1 cellular context compared by ENCODE assay signal in the genomic region with DNA sequence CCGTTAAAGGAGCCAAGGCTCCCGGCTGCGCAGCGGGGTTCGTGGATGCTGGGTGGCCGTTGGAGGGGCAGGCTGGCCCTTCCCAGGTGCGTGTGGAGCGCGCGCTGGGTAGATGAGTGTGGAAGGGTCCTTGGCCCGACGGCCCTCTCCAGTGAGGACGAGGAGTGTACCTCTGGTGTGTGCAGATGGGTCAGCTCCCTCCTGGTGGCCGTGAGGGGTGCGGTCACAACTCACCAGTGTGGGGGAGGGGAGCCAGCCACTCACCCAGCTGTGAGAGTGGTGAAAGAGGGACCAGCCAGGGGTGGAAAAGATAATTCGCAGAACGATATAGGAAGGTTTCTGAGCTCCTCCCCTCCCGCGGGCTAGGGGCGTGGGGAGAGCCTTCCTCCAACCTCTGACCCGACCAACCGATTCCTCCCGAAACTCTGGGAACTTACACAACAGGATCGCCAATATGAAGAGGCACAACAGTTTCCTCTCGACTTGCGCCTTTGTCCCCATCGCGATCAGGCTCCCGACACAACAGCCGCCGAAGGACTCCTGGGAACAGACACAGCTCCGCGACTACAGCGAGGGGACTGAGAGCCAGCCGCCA.
A peak's percentile ranks its signal among the peaks of the same experiment; 100 is the strongest.
TF ChIP-seq lines count a peak whose summit lies in the region.

TSS of gene F11R (minus strand) at position 580 of the 595 bp plus-strand sequence. CDS start at position 501, 79 bp downstream.

TF ChIP-seq in HEK293, 187 proteins besides CTCF, POLR2A, EP300 and RAD21 (continued from another document):
- TF ChIP-seq ZBTB44 (tag by site-specific recombination; IDR thresholded peaks at IDR 0.05) (no peak), SETDB1 (IDR thresholded peaks at IDR 0.05; ENCODE audit: insufficient read length, low read length) (no peak), ZNF658 (tag by site-specific recombination; IDR thresholded peaks at IDR 0.05) (no peak), ZNF530 (tag by site-specific recombination; IDR thresholded peaks at IDR 0.05; ENCODE audit: low read depth) (no peak), ZNF624 (tag by site-specific recombination; IDR thresholded peaks at IDR 0.05) (no peak), ZNF292 (tag by site-specific recombination; IDR thresholded peaks at IDR 0.05; ENCODE audit: borderline replicate concordance, low read depth) (no peak), ZNF629 (tag by site-specific recombination; IDR thresholded peaks at IDR 0.05) (no peak), ZNF248 (tag by site-specific recombination; IDR thresholded peaks at IDR 0.05) (no peak), ZNF660 (tag by site-specific recombination; IDR thresholded peaks at IDR 0.05) (no peak), ZSCAN18 (tag by site-specific recombination; IDR thresholded peaks at IDR 0.05) (no peak), ZBTB48 (tag by site-specific recombination; IDR thresholded peaks at IDR 0.05) (peak; percentile 73; the same call in 1 of the 2 replicates), MEIS1 (CRISPR knock-in tag; IDR thresholded peaks at IDR 0.05; ENCODE audit: borderline replicate concordance) (no peak), ZNF514 (tag by site-specific recombination; IDR thresholded peaks at IDR 0.05) (no peak), KLF10 (tag by site-specific recombination; IDR thresholded peaks at IDR 0.05) (no peak), KLF8 (tag by site-specific recombination; IDR thresholded peaks at IDR 0.05) (peak; percentile 91; the same call in 1 of the 2 replicates), ZNF112 (tag by site-specific recombination; IDR thresholded peaks at IDR 0.05) (no peak), ZBTB8A (tag by site-specific recombination; IDR thresholded peaks at IDR 0.05) (0 out of 2 replicates have a peak, but pooled peaks have one; percentile 25), KLF1 (tag by site-specific recombination; IDR thresholded peaks at IDR 0.05) (peak; percentile 83), ZNF747 (tag by site-specific recombination; IDR thresholded peaks at IDR 0.05) (no peak), ZEB2 (tag by site-specific recombination; IDR thresholded peaks at IDR 0.05) (no peak; the same call in 1 of the 2 replicates), ZNF701 (tag by site-specific recombination; IDR thresholded peaks at IDR 0.05) (no peak), ZNF529 (tag by site-specific recombination; IDR thresholded peaks at IDR 0.05; ENCODE audit: insufficient replicate concordance) (no peak), ZNF623 (tag by site-specific recombination; IDR thresholded peaks at IDR 0.05) (no peak), ZNF777 (tag by site-specific recombination; IDR thresholded peaks at IDR 0.05; ENCODE audit: borderline replicate concordance) (no peak), HOXA7 (CRISPR knock-in tag; IDR thresholded peaks at IDR 0.05; ENCODE audit: borderline replicate concordance) (no peak), ZNF16 (tag by site-specific recombination; IDR thresholded peaks at IDR 0.05; ENCODE audit: low read depth) (no peak)
- TF ChIP-seq, protein P1, sequence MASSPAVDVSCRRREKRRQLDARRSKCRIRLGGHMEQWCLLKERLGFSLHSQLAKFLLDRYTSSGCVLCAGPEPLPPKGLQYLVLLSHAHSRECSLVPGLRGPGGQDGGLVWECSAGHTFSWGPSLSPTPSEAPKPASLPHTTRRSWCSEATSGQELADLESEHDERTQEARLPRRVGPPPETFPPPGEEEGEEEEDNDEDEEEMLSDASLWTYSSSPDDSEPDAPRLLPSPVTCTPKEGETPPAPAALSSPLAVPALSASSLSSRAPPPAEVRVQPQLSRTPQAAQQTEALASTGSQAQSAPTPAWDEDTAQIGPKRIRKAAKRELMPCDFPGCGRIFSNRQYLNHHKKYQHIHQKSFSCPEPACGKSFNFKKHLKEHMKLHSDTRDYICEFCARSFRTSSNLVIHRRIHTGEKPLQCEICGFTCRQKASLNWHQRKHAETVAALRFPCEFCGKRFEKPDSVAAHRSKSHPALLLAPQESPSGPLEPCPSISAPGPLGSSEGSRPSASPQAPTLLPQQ (tag by site-specific recombination; IDR thresholded peaks at IDR 0.05) = 0 out of 2 replicates have a peak, but pooled peaks have one; percentile 17
- TF ChIP-seq, protein P2, sequence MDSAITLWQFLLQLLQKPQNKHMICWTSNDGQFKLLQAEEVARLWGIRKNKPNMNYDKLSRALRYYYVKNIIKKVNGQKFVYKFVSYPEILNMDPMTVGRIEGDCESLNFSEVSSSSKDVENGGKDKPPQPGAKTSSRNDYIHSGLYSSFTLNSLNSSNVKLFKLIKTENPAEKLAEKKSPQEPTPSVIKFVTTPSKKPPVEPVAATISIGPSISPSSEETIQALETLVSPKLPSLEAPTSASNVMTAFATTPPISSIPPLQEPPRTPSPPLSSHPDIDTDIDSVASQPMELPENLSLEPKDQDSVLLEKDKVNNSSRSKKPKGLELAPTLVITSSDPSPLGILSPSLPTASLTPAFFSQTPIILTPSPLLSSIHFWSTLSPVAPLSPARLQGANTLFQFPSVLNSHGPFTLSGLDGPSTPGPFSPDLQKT (IDR thresholded peaks at IDR 0.05; ENCODE audit: borderline replicate concordance, low read depth, low read length) = no peak
